In the genomic region with DNA sequence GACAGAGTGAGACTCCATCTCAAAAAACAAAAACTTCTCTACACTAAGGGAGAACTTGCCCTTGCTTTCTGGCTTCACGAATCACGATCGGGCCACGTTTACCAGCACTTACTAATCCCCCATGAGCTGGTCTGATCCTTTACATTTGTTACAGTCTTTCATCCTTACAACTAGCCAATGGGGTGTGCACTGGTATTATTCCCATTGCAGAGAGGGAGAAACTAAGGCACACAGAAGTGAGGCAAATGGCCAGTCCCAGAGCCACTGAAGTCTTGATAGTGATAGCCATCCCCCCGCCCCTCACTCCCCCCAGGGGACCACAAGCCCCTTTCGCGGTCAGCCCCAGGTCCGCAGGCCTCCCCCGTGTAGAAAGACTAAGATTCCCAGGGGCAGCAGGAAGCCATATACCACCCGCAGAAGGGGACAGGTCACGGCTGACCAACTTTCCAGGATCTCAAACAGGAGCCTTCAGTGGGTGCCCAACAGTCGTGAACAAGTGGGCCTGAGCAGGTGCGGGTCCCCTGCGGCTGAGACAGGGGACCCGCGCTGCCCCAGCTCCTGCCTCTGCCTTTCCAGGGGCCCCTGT, we compare ENCODE assay signal across 1 cellular context.
TF ChIP-seq lines count a peak whose summit lies in the region.

No MANE protein-coding gene starts in this region.

TF ChIP-seq in WTC11, 78 proteins besides CTCF, POLR2A, EP300 and RAD21 (continued from another document):
- TF ChIP-seq, protein P1, sequence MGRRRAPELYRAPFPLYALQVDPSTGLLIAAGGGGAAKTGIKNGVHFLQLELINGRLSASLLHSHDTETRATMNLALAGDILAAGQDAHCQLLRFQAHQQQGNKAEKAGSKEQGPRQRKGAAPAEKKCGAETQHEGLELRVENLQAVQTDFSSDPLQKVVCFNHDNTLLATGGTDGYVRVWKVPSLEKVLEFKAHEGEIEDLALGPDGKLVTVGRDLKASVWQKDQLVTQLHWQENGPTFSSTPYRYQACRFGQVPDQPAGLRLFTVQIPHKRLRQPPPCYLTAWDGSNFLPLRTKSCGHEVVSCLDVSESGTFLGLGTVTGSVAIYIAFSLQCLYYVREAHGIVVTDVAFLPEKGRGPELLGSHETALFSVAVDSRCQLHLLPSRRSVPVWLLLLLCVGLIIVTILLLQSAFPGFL (CRISPR knock-in tag; IDR thresholded peaks at IDR 0.05; ENCODE audit: borderline replicate concordance) = no peak
- TF ChIP-seq, protein P2, sequence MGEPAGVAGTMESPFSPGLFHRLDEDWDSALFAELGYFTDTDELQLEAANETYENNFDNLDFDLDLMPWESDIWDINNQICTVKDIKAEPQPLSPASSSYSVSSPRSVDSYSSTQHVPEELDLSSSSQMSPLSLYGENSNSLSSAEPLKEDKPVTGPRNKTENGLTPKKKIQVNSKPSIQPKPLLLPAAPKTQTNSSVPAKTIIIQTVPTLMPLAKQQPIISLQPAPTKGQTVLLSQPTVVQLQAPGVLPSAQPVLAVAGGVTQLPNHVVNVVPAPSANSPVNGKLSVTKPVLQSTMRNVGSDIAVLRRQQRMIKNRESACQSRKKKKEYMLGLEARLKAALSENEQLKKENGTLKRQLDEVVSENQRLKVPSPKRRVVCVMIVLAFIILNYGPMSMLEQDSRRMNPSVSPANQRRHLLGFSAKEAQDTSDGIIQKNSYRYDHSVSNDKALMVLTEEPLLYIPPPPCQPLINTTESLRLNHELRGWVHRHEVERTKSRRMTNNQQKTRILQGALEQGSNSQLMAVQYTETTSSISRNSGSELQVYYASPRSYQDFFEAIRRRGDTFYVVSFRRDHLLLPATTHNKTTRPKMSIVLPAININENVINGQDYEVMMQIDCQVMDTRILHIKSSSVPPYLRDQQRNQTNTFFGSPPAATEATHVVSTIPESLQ (CRISPR knock-in tag; IDR thresholded peaks at IDR 0.05) = no peak
- TF ChIP-seq ZNF671 (CRISPR knock-in tag; IDR thresholded peaks at IDR 0.05) = no peak
- TF ChIP-seq CREB1 (CRISPR knock-in tag; IDR thresholded peaks at IDR 0.05) = no peak
- TF ChIP-seq TCF7 (CRISPR knock-in tag; IDR thresholded peaks at IDR 0.05; ENCODE audit: low read depth) = no peak
- TF ChIP-seq ZNF423 (CRISPR knock-in tag; IDR thresholded peaks at IDR 0.05) = no peak
- no peak for TF ChIP-seq ETV6 (CRISPR knock-in tag; IDR thresholded peaks at IDR 0.05)
- no peak for TF ChIP-seq NR2C2 (CRISPR knock-in tag; IDR thresholded peaks at IDR 0.05)
